In the genomic region with DNA sequence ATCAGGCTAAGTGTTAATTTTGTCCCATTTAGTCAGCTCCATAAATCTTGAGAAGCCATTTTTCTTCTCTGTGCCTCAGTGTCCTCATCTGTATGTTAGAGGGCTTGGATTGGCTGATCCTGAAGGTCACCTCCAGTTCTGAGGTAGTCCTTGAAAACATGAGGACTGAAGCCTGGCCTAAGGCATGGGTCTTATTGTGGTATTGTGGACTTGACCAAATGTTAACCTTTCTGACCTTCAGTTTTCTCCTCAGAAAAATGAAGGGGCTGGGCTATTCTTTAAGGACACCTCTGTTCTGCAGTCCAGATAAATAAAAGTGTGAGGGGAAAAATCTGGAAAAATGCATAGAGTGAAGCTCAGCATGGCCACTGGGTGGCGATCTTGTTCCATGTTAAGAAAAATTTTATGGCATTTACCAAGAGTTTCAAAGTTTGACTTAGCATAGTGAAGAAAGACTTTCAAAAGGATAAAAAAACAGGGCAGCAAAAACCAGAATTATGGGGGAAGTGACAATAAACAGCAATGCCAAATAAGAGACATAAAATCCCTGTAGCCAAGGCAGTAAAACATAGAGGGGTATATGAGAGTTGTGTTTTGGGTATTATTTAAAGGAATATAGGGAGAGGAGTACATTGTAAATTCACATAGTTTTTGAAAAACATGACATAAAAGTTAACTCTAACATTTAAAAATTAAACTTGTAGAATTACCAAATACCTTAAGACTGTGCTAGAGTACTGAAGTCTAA, we compare ENCODE assay signal across 8 cellular contexts. TPM values are rescaled to one million over a fixed set of nuclear protein-coding genes. Genes with fewer than 3 reads are reported as not detected.
DNase-seq lines count a peak whose midpoint lies in the region; ATAC-seq, FAIRE-seq and TF ChIP-seq lines count a peak whose summit lies in the region.

No MANE protein-coding gene starts in this region.

- peak; percentile 53 for DNase-seq in Jurkat, Clone E6-1 (ENCODE audit: low read depth, low spot score)
- peak; percentile 60 for DNase-seq in RPMI8226
- peak; percentile 39 for DNase-seq in activated T-helper 9 cell treated with anti-CD3 and anti-CD28 coated beads, Interleukin-2, amount 50 U/mL, for 16 hours (ENCODE audit: low read depth)
- peak in 1 of 2 donors; percentile 20 for DNase-seq in frontal cortex (ENCODE audit: low spot score in 2 of 2)
- peak; percentile 29 to 65 for DNase-seq in psoas muscle
- peak; percentile 61 to 80 for DNase-seq in aorta

- ATAC-seq in GM19455 (IDR thresholded peaks at IDR 0.05; ENCODE audit: unreplicated experiment), result peak; percentile 76
- ATAC-seq in psoas muscle, result peak; percentile 65 to 93 (median 73)
- peak; percentile 82 for ATAC-seq in aorta (ENCODE audit: low FRiP score)

- no peaks in the 10 kb centered on the region for H3K36me3 ChIP-seq in BLaER1 treated with 17β-estradiol and CSF1 and Interleukin-3, amounts not matched to agents 10 nM and 100 nM
- H3K36me3 ChIP-seq in psoas muscle (ENCODE audit: insufficient read depth in 1 of 2, low read depth in 1 of 2), result no peaks in the 10 kb centered on the region
- no peaks in the 10 kb centered on the region for H3K36me3 ChIP-seq in aorta (ENCODE audit: control insufficient read depth in 1 of 2, insufficient read depth in 2 of 2, low read length in 1 of 2)

- H3K27ac ChIP-seq in BLaER1 treated with 17β-estradiol and CSF1 and Interleukin-3, amounts not matched to agents 10 nM and 100 nM, result peak overlapping the region in 10 of 11 experiments; percentile 9 to 59 (median 50); a peak in 18 of 22 replicates
- H3K27ac ChIP-seq in psoas muscle (no peak overlapping the region), aorta (ENCODE audit: low read depth in 1 of 2, low read length in 2 of 2) (no peak overlapping the region)

- peak; percentile 92 for TF ChIP-seq CTCF in psoas muscle (IDR thresholded peaks at IDR 0.05)

- no peaks in the 10 kb centered on the region for H3K9me3 ChIP-seq in BLaER1 treated with 17β-estradiol and CSF1 and Interleukin-3, amounts not matched to agents 10 nM and 100 nM (replicated peaks in 1 of 11)
- H3K9me3 ChIP-seq in psoas muscle (no peaks in the 10 kb centered on the region), aorta (ENCODE audit: control insufficient read depth, low read length) (no peaks in the 10 kb centered on the region)

- peak overlapping the region in 2 of 11 experiments; percentile 4 to 43; a peak in 3 of 22 replicates for H3K9ac ChIP-seq in BLaER1 treated with 17β-estradiol and CSF1 and Interleukin-3, amounts not matched to agents 10 nM and 100 nM

- H3K27me3 ChIP-seq in BLaER1 treated with 17β-estradiol and CSF1 and Interleukin-3, amounts not matched to agents 10 nM and 100 nM, result no peaks in the 10 kb centered on the region
- H3K27me3 ChIP-seq in psoas muscle (ENCODE audit: insufficient read depth in 3 of 3, low read length in 2 of 3), result no peaks in the 10 kb centered on the region
- no peaks in the 10 kb centered on the region for H3K27me3 ChIP-seq in aorta (ENCODE audit: control insufficient read depth in 1 of 2, insufficient read depth in 2 of 2, low read length in 1 of 2)

- intact Hi-C loops in psoas muscle (cut with DNase I) (loop anchor here (2.0 to 10.0 kb wide), 4 partner anchors 203 to 1697 kb away; no protein-coding TSS in a partner anchor), aorta (cut with DNase I) (loop anchor here (2.0 to 10.0 kb wide), 2 partner anchors 203 to 1237 kb away; no protein-coding TSS in a partner anchor)

- peak overlapping the region in 1 of 11 experiments; percentile 60; a peak in 3 of 22 replicates for H3K4me2 ChIP-seq in BLaER1 treated with 17β-estradiol and CSF1 and Interleukin-3, amounts not matched to agents 10 nM and 100 nM

- peak; percentile 66 for FAIRE-seq in frontal cortex (lab: Jason Lieb, UNC)

- WGBS in psoas muscle, 3 donors, result 0 to 2% (median 0%) methylated on average over 1 of the region's 1 CpG
- WGBS in aorta, 2 donors, result 0% methylated on average over 1 of the region's 1 CpG

- no peak overlapping the region for H3K4me3 ChIP-seq in BLaER1 treated with 17β-estradiol and CSF1 and Interleukin-3, amounts not matched to agents 10 nM and 100 nM
- H3K4me3 ChIP-seq in Jurkat, Clone E6-1 (ENCODE audit: low read length), result no peak overlapping the region
- H3K4me3 ChIP-seq in psoas muscle (no peak overlapping the region), aorta (ENCODE audit: low read length in 2 of 2) (no peak overlapping the region)

- no peaks in the 10 kb centered on the region for H4K20me1 ChIP-seq in BLaER1 treated with 17β-estradiol and CSF1 and Interleukin-3, amounts not matched to agents 10 nM and 100 nM

- peaks cover 0 to 18% (median 13%) of the 10 kb centered on the region in 10 experiments; a peak in 13 of 20 replicates for H3K4me1 ChIP-seq in BLaER1 treated with 17β-estradiol and CSF1 and Interleukin-3, amounts not matched to agents 10 nM and 100 nM
- peaks cover 5% of the 10 kb centered on the region for H3K4me1 ChIP-seq in psoas muscle
- no peaks in the 10 kb centered on the region for H3K4me1 ChIP-seq in aorta (ENCODE audit: control insufficient read depth in 1 of 2, insufficient read depth in 2 of 2, low read length in 2 of 2)

RNA-seq across cellular contexts. Expression of gene TFB1M, which starts 13.2 kb away (rescaled TPM):
- 28.3 TPM for polyA plus RNA-seq in Jurkat, Clone E6-1 (2012; ENCODE audit: insufficient read depth, insufficient read length)
- total RNA-seq in frontal cortex (12.6 TPM), psoas muscle (10 to 100 TPM; 17.5 to 25.9 (median 18.4) TPM), aorta (10 to 100 TPM; 16.3 to 23.8 TPM)
- polyA plus RNA-seq in psoas muscle (10 to 100 TPM in 2 of 3 donors, 1 to 10 TPM in 1; 7.2 to 17.8 (median 17.5) TPM), aorta (10 to 100 TPM in 1 of 2 donors, 1 to 10 TPM in 1; 6.0 to 10.0 TPM)

Comparison
In these comparisons a context has a peak if more than half of its experiments do, and no peak if none do; other contexts are left out.
1. H3K27ac ChIP-seq: peak in BLaER1 treated with 17β-estradiol and CSF1 and Interleukin-3, amounts not matched to agents 10 nM and 100 nM (10 of 11); none in psoas muscle (single experiment) and aorta (0 of 2).
2. Peak in every context shown above with its lines, with median percentiles within 50 percentile points of each other: ATAC-seq.